8 cellular contexts compared by ENCODE assay signal in the genomic region with DNA sequence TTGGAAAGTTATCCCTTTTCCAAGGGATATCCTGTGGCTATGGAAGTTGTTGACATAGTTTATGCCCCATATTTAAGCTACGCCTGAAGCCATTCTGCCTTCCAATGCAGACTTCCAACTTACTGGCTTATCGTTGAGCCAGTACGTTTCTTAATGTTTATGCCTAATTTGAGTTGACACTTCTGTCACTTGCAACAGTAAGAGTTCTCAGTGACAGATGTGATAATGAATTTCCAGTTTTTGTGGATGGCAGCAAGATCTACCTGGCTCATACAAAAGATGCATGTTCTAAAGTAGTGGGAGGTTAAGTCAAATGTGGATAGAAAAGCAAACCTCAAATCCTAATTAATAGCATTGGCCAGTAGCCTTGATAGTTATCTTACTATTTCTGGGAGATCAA.
"Had no signal": no experiment of that assay in that cellular context is flagged by ENCODE, and none has a peak within 500 bp of the region (broad histone marks: within the 10 kb centered on the region; RNA-seq: fewer than 3 reads in every experiment).

No MANE protein-coding gene starts in this region.

- H3K4me3 ChIP-seq: GM23248, HAP-1 had no signal

- H3K4me1 Mint-ChIP-seq: IgD-negative memory B cell had no signal

- H3K9me3 Mint-ChIP-seq: HFFc6, IgD-negative memory B cell had no signal

- H2AFZ ChIP-seq: GM23248 had no signal

- H3K36me3 ChIP-seq: HAP-1 had no signal

- H3K9ac ChIP-seq: GM23248 had no signal

- H3K27ac ChIP-seq: GM23248 had no signal

- H3K9me3 ChIP-seq: HAP-1 had no signal

- H3K27me3 Mint-ChIP-seq: IgD-negative memory B cell had no signal

- H3K27ac Mint-ChIP-seq: HFFc6, IgD-negative memory B cell had no signal

- ATAC-seq: HCT116 had no signal

- H3K4me3 Mint-ChIP-seq: IgD-negative memory B cell had no signal

- H3K36me3 Mint-ChIP-seq: IgD-negative memory B cell had no signal

- H3K4me1 ChIP-seq: HAP-1 had no signal

- DNase-seq: GOT3, H7, HFFc6, KBM-7 had no signal
